Comparison of ENCODE assay signal across 8 cellular contexts in genomic region chr3:45551214-45552010, GRCh38. TPM values are rescaled to one million over a fixed set of nuclear protein-coding genes. Genes with fewer than 3 reads are reported as not detected.
DNase-seq lines count a peak whose midpoint lies in the region; FAIRE-seq and TF ChIP-seq lines count a peak whose summit lies in the region.
"Had no signal": no experiment of that assay in that cellular context is flagged by ENCODE, and none has a peak within 500 bp of the region (broad histone marks: within the 10 kb centered on the region; RNA-seq: fewer than 3 reads in every experiment).

No MANE protein-coding gene starts in this region.

- peak; percentile 94 for DNase-seq in HS-27A (ENCODE audit: low read depth)
- peak; percentile 96 for DNase-seq in astrocyte of the spinal cord (ENCODE audit: low read depth, low spot score)
- DNase-seq in keratinocyte (ENCODE audit: low read depth, low spot score) = peak; percentile 56
- DNase-seq in testis = peak; percentile 69
- no peak for DNase-seq in putamen (ENCODE audit: low spot score)
- DNase-seq in NCI-H524 (lab: John Stamatoyannopoulos, UW) = no peak
- DNase-seq in progenitor cell of endocrine pancreas (ENCODE audit: low spot score, unreplicated experiment) = no peak

- no peak overlapping the region for H3K4me3 Mint-ChIP-seq in progenitor cell of endocrine pancreas (ENCODE audit: low read depth)
- H3K4me3 Mint-ChIP-seq: neural crest cell had no signal

- H3K4me1 ChIP-seq in keratinocyte (ENCODE audit: control insufficient read depth, extremely low read depth, insufficient read depth, low read length) (peaks cover 41% of the 10 kb centered on the region), testis (peaks cover 37% of the 10 kb centered on the region)

- H3K27ac ChIP-seq in keratinocyte (ENCODE audit: control insufficient read depth, insufficient read depth, low read length) (peak overlapping the region; percentile 70), testis (no peak overlapping the region)

- TF ChIP-seq POLR2A in testis (IDR thresholded peaks at IDR 0.05) = no peak

- H3K4me1 Mint-ChIP-seq in progenitor cell of endocrine pancreas (ENCODE audit: low read depth) = peaks cover 3% of the 10 kb centered on the region

- dilution Hi-C loops in keratinocyte (cut with MboI; ENCODE audit: extremely low pct_ligation_motif_present, low sequenced_read_pairs) = no loop called here

- in situ Hi-C loops in astrocyte of the spinal cord (cut with HindIII; ENCODE audit: low sequenced_read_pairs) = no loop called here

- peak overlapping the region; percentile 45 for H3K9ac ChIP-seq in keratinocyte (ENCODE audit: control insufficient read depth, extremely low read depth, insufficient read depth, low read length)

- H3K27ac Mint-ChIP-seq in progenitor cell of endocrine pancreas = no peak overlapping the region

- H3K9me1 ChIP-seq in keratinocyte (ENCODE audit: control insufficient read depth, extremely low read depth, insufficient read depth, low read length) = peaks cover 2% of the 10 kb centered on the region

- H3K36me3 Mint-ChIP-seq in progenitor cell of endocrine pancreas (ENCODE audit: insufficient read depth) = peaks cover 1% of the 10 kb centered on the region

- no peaks in the 10 kb centered on the region for H4K20me1 ChIP-seq in keratinocyte (ENCODE audit: control insufficient read depth, extremely low read depth, insufficient read depth, low read length)

- no peak for TF ChIP-seq CTCF in astrocyte of the spinal cord (IDR thresholded peaks at IDR 0.05; ENCODE audit: low read depth, low read length)
- no peak for TF ChIP-seq CTCF in keratinocyte (optimal IDR thresholded peaks at IDR 0.05 in 1 of 3, IDR thresholded peaks at IDR 0.05 in 1 of 3, conservative IDR thresholded peaks at IDR 0.05 in 1 of 3; ENCODE audit: extremely low read depth in 1 of 3, insufficient read depth in 2 of 3, low read length in 3 of 3)
- no peak for TF ChIP-seq CTCF in testis (IDR thresholded peaks at IDR 0.05)
- no peak for TF ChIP-seq CTCF in progenitor cell of endocrine pancreas (IDR thresholded peaks at IDR 0.05; ENCODE audit: unreplicated experiment)

- H3K27me3 ChIP-seq in keratinocyte (ENCODE audit: control insufficient read depth, extremely low read depth, insufficient read depth, low read length) (no peaks in the 10 kb centered on the region), testis (no peaks in the 10 kb centered on the region)

- H3K9me3 ChIP-seq in keratinocyte (ENCODE audit: control insufficient read depth, low read depth, low read length) (no peaks in the 10 kb centered on the region), testis (no peaks in the 10 kb centered on the region)

- intact Hi-C loops in testis (cut with DNase I; ENCODE audit: low total_unique reads) = no loop called here

- no peak overlapping the region for H3K4me3 ChIP-seq in astrocyte of the spinal cord (ENCODE audit: low read depth, low read length)
- H3K4me3 ChIP-seq in keratinocyte (ENCODE audit: control insufficient read depth in 2 of 3, extremely low read depth in 1 of 3, insufficient read depth in 2 of 3, low read depth in 1 of 3, low read length in 3 of 3) = peak overlapping the region in 1 of 3 experiments; percentile 27
- no peak overlapping the region for H3K4me3 ChIP-seq in testis

- H3K4me2 ChIP-seq in keratinocyte (ENCODE audit: control insufficient read depth, extremely low read depth, insufficient read depth, low read depth, low read length) = peak overlapping the region; percentile 76

- H3K36me3 ChIP-seq in keratinocyte (ENCODE audit: control insufficient read depth in 2 of 2, extremely low read depth in 1 of 2, insufficient read depth in 2 of 2, low read length in 2 of 2) (no peaks in the 10 kb centered on the region), testis (ENCODE audit: low read depth, missing control alignments) (no peaks in the 10 kb centered on the region)

- no peaks in the 10 kb centered on the region for H3K79me2 ChIP-seq in keratinocyte (ENCODE audit: control insufficient read depth, insufficient read depth, low read length)

- no peaks in the 10 kb centered on the region for H3K9me3 Mint-ChIP-seq in progenitor cell of endocrine pancreas (ENCODE audit: low read depth)
- H3K9me3 Mint-ChIP-seq: neural crest cell had no signal

- peak overlapping the region; percentile 45 for H2AFZ ChIP-seq in keratinocyte (ENCODE audit: control insufficient read depth, low read length)

- WGBS in testis, 2 donors = 27 to 52% methylated on average over 11 of the region's 11 CpGs

- peak; percentile 77 for FAIRE-seq in keratinocyte (lab: Jason Lieb, UNC)

- no peaks in the 10 kb centered on the region for H3K27me3 Mint-ChIP-seq in progenitor cell of endocrine pancreas

RNA-seq across cellular contexts. Expression of gene LIMD1, which starts 43.1 kb away (rescaled TPM):
- 4.7 to 7.1 TPM (median 7.1 TPM) in 3 replicates for polyA plus RNA-seq in keratinocyte
- 1.2 TPM for polyA plus RNA-seq in keratinocyte (2011; ENCODE audit: low read depth)
- 3.3 TPM in 2 replicates for polyA plus RNA-seq in keratinocyte (2011; cell fraction: cytosol; rRNA removed)
- polyA plus RNA-seq in keratinocyte (2011; cell fraction: nucleus; rRNA removed) = 12.5 and 15.0 TPM in 2 replicates
- polyA plus RNA-seq in keratinocyte (2012; ENCODE audit: low replicate concordance) = 3.2 and 6.3 TPM in 2 replicates
- 22.9 to 26.4 TPM (median 26.1 TPM) in 3 replicates for polyA minus RNA-seq in keratinocyte
- 6.3 TPM for polyA minus RNA-seq in keratinocyte (2011; cell fraction: cytosol; rRNA and poly(A)+ RNA removed)
- polyA minus RNA-seq in keratinocyte (2011; cell fraction: nucleus; rRNA and poly(A)+ RNA removed) = 13.7 and 16.4 TPM in 2 replicates
- total RNA-seq in testis = 10 to 100 TPM; 22.9 to 38.4 TPM
- 9.7 TPM for polyA plus RNA-seq in testis (ENCODE audit: insufficient read depth, low read depth, low replicate concordance)
- 31.3 and 32.5 TPM in 2 replicates for total RNA-seq in progenitor cell of endocrine pancreas

Comparison
In these comparisons a context has a peak if more than half of its experiments do, and no peak if none do; other contexts are left out.
1. DNase-seq: peak in HS-27A (single experiment), astrocyte of the spinal cord (single experiment), keratinocyte (single experiment) and testis (single experiment); none in putamen (single experiment), NCI-H524 (0 of 2) and progenitor cell of endocrine pancreas (single experiment).